19 cellular contexts compared by ENCODE assay signal in genomic region chr4:89136525-89136924, GRCh38. TPM values are rescaled to one million over a fixed set of nuclear protein-coding genes. Genes with fewer than 3 reads are reported as not detected.
A peak's percentile ranks its signal among the peaks of the same experiment; 100 is the strongest.
DNase-seq lines count a peak whose midpoint lies in the region; ATAC-seq, FAIRE-seq and TF ChIP-seq lines count a peak whose summit lies in the region.
"Had no signal": no experiment of that assay in that cellular context is flagged by ENCODE, and none has a peak within 500 bp of the region (broad histone marks: within the 10 kb centered on the region; RNA-seq: fewer than 3 reads in every experiment).

No MANE protein-coding gene starts in this region.

- no peak overlapping the region for H3K4me3 ChIP-seq in A549
- no peak overlapping the region for H3K4me3 ChIP-seq in LNCaP clone FGC (ENCODE audit: low read depth, low read length)
- H3K4me3 ChIP-seq in adipocyte (ENCODE audit: low read length): no peak overlapping the region
- no peak overlapping the region for H3K4me3 ChIP-seq in foreskin fibroblast (ENCODE audit: low read depth in 1 of 2, low read length in 2 of 2)
- H3K4me3 ChIP-seq in psoas muscle: no peak overlapping the region
- H3K4me3 ChIP-seq: thyroid gland had no signal

- H3K36me3 ChIP-seq in adipocyte (ENCODE audit: control insufficient read depth, insufficient read depth, low read length, severe bottlenecking) (no peaks in the 10 kb centered on the region), psoas muscle (ENCODE audit: insufficient read depth in 1 of 2, low read depth in 1 of 2) (no peaks in the 10 kb centered on the region)
- H3K36me3 ChIP-seq: thyroid gland had no signal

- CTCF ChIA-PET in A549 (lab: Yijun Ruan, JAX): no interaction called here

- H3K27ac ChIP-seq in A549 (peak overlapping the region in 1 of 2 experiments; percentile 64; a peak in 3 of 6 replicates), psoas muscle (no peak overlapping the region)
- H3K27ac ChIP-seq: HL-60, thyroid gland had no signal

- peak overlapping the region; percentile 49 for H3K4me2 ChIP-seq in A549

- ATAC-seq in A549 (peak in 1 of 2 experiments; percentile 51; a peak in 2 of 6 replicates), psoas muscle (no peak)
- ATAC-seq in activated CD4-positive, CD25-positive, alpha-beta regulatory T cell treated with anti-CD3 and anti-CD28 coated beads, Interleukin-2, amount 50 U/mL, for 24 hours: no peak

- 25% methylated on average over 3 of the region's 3 CpGs for WGBS in A549 (ENCODE audit: missing lambda C conversion rate)
- WGBS in psoas muscle, 3 donors: 67 to 68% (median 68%) methylated on average over 3 of the region's 3 CpGs

- H3K4me1 ChIP-seq in A549 (peaks cover 34% of the 10 kb centered on the region), adipocyte (ENCODE audit: control insufficient read depth, insufficient read depth, low read length) (peaks cover 10% of the 10 kb centered on the region), psoas muscle (no peaks in the 10 kb centered on the region)
- H3K4me1 ChIP-seq: thyroid gland had no signal

- TF ChIP-seq POLR2A in A549 (IDR thresholded peaks at IDR 0.05; ENCODE audit: low read length): no peak

- H3K27me3 ChIP-seq in adipocyte (replicated peaks; ENCODE audit: control insufficient read depth, insufficient read depth, low read length) (no peaks in the 10 kb centered on the region), psoas muscle (ENCODE audit: insufficient read depth in 3 of 3, low read length in 2 of 3) (no peaks in the 10 kb centered on the region)
- H3K27me3 ChIP-seq: thyroid gland had no signal

- POLR2A ChIA-PET in A549 (lab: Yijun Ruan, JAX): no interaction called here

- H3K9me3 ChIP-seq in A549 (no peaks in the 10 kb centered on the region), adipocyte (ENCODE audit: control insufficient read depth, low read length) (no peaks in the 10 kb centered on the region), psoas muscle (no peaks in the 10 kb centered on the region)
- H3K9me3 ChIP-seq: thyroid gland had no signal

- TF ChIP-seq RAD21 in A549 (conservative IDR thresholded peaks at IDR 0.05 in 1 of 2, IDR thresholded peaks at IDR 0.05 in 1 of 2): no peak

- no peak overlapping the region for H3K9ac ChIP-seq in adipocyte (ENCODE audit: low read length)

- no peak for TF ChIP-seq CTCF in A549 (IDR thresholded peaks at IDR 0.05)
- TF ChIP-seq CTCF in LNCaP clone FGC (IDR thresholded peaks at IDR 0.05; ENCODE audit: control insufficient read depth, extremely low read depth, insufficient read depth): no peak
- TF ChIP-seq CTCF in foreskin fibroblast (IDR thresholded peaks at IDR 0.05; ENCODE audit: low read depth, low read length): no peak
- no peak for TF ChIP-seq CTCF in psoas muscle (IDR thresholded peaks at IDR 0.05)

- intact Hi-C loops in psoas muscle (cut with DNase I): no loop called here

- FAIRE-seq in A549 (lab: Jason Lieb, UNC): no peak
- FAIRE-seq: frontal cortex, H54 had no signal

- TF ChIP-seq EP300 in A549 (IDR thresholded peaks at IDR 0.05): no peak

- DNase-seq in A549 (ENCODE audit: low read depth in 1 of 2, low spot score in 1 of 2) (peak in 1 of 2 experiments; percentile 30), LNCaP clone FGC (ENCODE audit: low read depth) (peak; percentile 44), adipocyte (ENCODE audit: low read depth) (peak; percentile 53), foreskin fibroblast (peak; percentile 65 to 68), psoas muscle (no peak), Ammon's horn (ENCODE audit: low spot score) (no peak)
- DNase-seq in stimulated activated CD4-positive, alpha-beta T cell treated with anti-CD3 and anti-CD28 coated beads, Interleukin-4, amount 100 ng/mL, for 24 hours: no peak
- DNase-seq: activated effector memory CD4-positive, alpha-beta T cell treated with anti-CD3 and anti-CD28 coated beads, Interleukin-2, amount 50 U/mL, for 16 hours; amygdala; CD4-positive, CD25-positive, alpha-beta regulatory T cell; NCI-H2029; Right ventricle myocardium superior; stimulated activated naive CD4-positive, alpha-beta T cell; T-helper 2 cell; thyroid gland had no signal

TF ChIP-seq in A549, 52 proteins besides CTCF, POLR2A, EP300 and RAD21:
- TF ChIP-seq MAZ (IDR thresholded peaks at IDR 0.05; ENCODE audit: borderline replicate concordance, low read depth, low read length): no peak
- TF ChIP-seq EHF (CRISPR knock-in tag; IDR thresholded peaks at IDR 0.05): no peak
- no peak for TF ChIP-seq CBX8 (IDR thresholded peaks at IDR 0.05)
- TF ChIP-seq FOSL2 (IDR thresholded peaks at IDR 0.05): no peak
- TF ChIP-seq FOSL2 (CRISPR knock-in tag; IDR thresholded peaks at IDR 0.05): 0 out of 2 replicates have a peak, but pooled peaks have one; percentile 23
- no peak for TF ChIP-seq RARB (CRISPR knock-in tag; IDR thresholded peaks at IDR 0.05)
- TF ChIP-seq FOSB (CRISPR knock-in tag; IDR thresholded peaks at IDR 0.05): no peak
- no peak for TF ChIP-seq HEYL (CRISPR knock-in tag; IDR thresholded peaks at IDR 0.05)
- no peak for TF ChIP-seq BHLHE40 (IDR thresholded peaks at IDR 0.05; ENCODE audit: low read depth, low read length)
- TF ChIP-seq GATA3 (IDR thresholded peaks at IDR 0.05; ENCODE audit: borderline replicate concordance): peak; percentile 77; the same call in 1 of the 2 replicates
- no peak for TF ChIP-seq ESRRA (IDR thresholded peaks at IDR 0.05; ENCODE audit: borderline replicate concordance, low read length)
- TF ChIP-seq HOXB13 (CRISPR knock-in tag; IDR thresholded peaks at IDR 0.05; ENCODE audit: low read depth): no peak
- TF ChIP-seq, protein P1, sequence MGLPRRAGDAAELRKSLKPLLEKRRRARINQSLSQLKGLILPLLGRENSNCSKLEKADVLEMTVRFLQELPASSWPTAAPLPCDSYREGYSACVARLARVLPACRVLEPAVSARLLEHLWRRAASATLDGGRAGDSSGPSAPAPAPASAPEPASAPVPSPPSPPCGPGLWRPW (IDR thresholded peaks at IDR 0.05): no peak
- TF ChIP-seq ATOH8 (CRISPR knock-in tag; IDR thresholded peaks at IDR 0.05; ENCODE audit: low read depth): no peak
- no peak for TF ChIP-seq SMC3 (IDR thresholded peaks at IDR 0.05)
- no peak for TF ChIP-seq ZFP36 (IDR thresholded peaks at IDR 0.05; ENCODE audit: borderline replicate concordance, partially characterized antibody)
- TF ChIP-seq, protein P2, sequence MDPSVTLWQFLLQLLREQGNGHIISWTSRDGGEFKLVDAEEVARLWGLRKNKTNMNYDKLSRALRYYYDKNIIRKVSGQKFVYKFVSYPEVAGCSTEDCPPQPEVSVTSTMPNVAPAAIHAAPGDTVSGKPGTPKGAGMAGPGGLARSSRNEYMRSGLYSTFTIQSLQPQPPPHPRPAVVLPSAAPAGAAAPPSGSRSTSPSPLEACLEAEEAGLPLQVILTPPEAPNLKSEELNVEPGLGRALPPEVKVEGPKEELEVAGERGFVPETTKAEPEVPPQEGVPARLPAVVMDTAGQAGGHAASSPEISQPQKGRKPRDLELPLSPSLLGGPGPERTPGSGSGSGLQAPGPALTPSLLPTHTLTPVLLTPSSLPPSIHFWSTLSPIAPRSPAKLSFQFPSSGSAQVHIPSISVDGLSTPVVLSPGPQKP (IDR thresholded peaks at IDR 0.05; ENCODE audit: low read depth, low read length): no peak
- TF ChIP-seq NFE2L2 (conservative IDR thresholded peaks at IDR 0.05; ENCODE audit: low read length): no peak

RNA-seq across cellular contexts. Expression of gene TIGD2, which starts 25.2 kb away (rescaled TPM):
- 8.8 and 10.7 TPM in 2 replicates for polyA plus RNA-seq in A549 (2011; rRNA removed)
- 2.0 and 2.1 TPM in 2 replicates for polyA plus RNA-seq in A549 (2012; cell fraction: cytosol; rRNA removed)
- 1.1 and 1.6 TPM in 2 replicates for polyA plus RNA-seq in A549 (2012; cell fraction: nucleus; rRNA removed)
- 6.6 to 7.5 TPM (median 7.2 TPM) in 3 replicates for polyA plus RNA-seq in A549 (2017; fragmentation: RNase III; extraction: RNeasy Plus Mini Kit Qiagen cat#74134 plus additional on column Dnase treatment)
- 4.6 and 5.1 TPM in 2 replicates for polyA minus RNA-seq in A549 (2011; rRNA and poly(A)+ RNA removed)
- total RNA-seq in psoas muscle: 1 to 10 TPM; 1.5 to 4.4 (median 2.7) TPM
- 1 to 10 TPM; 1.6 to 3.0 (median 1.8) TPM for polyA plus RNA-seq in psoas muscle

Comparison
In these comparisons a context has a peak if more than half of its experiments do, and no peak if none do; other contexts are left out.
1. DNase-seq: peak in LNCaP clone FGC (single experiment), adipocyte (single experiment) and foreskin fibroblast (2 of 2); none in psoas muscle (0 of 2), stimulated activated CD4-positive, alpha-beta T cell treated with anti-CD3 and anti-CD28 coated beads, Interleukin-4, amount 100 ng/mL, for 24 hours (single experiment) and Ammon's horn (single experiment).